Comparison of ENCODE assay signal across 18 cellular contexts in the genomic region with DNA sequence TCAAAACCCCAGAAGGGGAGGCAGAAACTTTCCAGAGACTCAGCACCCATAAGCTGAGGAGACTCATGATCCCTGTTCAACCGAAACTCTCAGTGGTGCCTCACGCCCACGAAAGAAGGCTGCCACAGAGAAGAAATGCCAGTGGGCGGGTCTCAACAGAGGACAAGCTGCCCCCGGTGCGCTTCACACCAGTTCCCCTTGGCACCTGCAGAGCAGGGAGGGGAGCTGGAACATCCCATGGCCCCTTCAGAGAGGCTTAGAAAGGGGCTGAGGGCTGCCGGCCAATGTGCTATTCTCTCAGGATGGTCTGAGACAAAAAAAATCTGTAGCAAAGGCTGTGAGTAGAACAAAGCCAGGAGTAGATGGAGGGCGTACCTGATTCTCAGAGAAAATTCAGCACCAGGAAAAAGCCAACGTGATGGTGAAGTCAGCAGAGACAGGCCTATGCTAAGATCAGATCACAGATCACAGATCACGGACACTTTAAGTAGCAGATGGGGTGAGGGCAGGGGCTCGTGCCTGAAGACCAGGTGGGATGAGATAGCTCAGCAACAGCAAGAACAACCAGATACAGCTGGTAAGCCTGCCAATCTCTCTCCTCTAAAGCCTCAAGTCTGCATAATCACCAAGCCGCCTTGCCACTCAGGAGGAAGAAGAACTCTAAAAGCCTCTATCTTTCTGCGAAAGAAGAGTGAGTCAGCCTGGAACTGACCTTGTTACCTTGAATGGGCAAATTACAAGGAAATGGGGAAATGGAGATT.
DNase-seq lines count a peak whose midpoint lies in the region; ATAC-seq and TF ChIP-seq lines count a peak whose summit lies in the region.
"Had no signal": no experiment of that assay in that cellular context is flagged by ENCODE, and none has a peak within 500 bp of the region (broad histone marks: within the 10 kb centered on the region; RNA-seq: fewer than 3 reads in every experiment).

No MANE protein-coding gene starts in this region.

- peak; percentile 70 for DNase-seq in NCI-H82 (lab: John Stamatoyannopoulos, UW)
- no peak for DNase-seq in NCI-H82 treated with DMSO at 0.1 percent for 48 hours (lab: John Stamatoyannopoulos, UW; ENCODE audit: unreplicated experiment)
- peak; percentile 74 for DNase-seq in MV-4-11 (lab: John Stamatoyannopoulos, UW)
- peak; percentile 73 for DNase-seq in WERI-Rb-1
- peak; percentile 6 for DNase-seq in mesendoderm
- DNase-seq in NCI-H446 (lab: John Stamatoyannopoulos, UW) = no peak
- no peak for DNase-seq in smooth muscle cell (lab: John Stamatoyannopoulos, UW; ENCODE audit: unreplicated experiment)
- DNase-seq: IMR-90; NCI-H1417; NCI-H187 treated with DMSO at 0.1 percent for 48 hours; NCI-H510A treated with DMSO at 0.1 percent for 48 hours; NK-92 treated with Interleukin-12 subunit alpha and Interleukin-12 subunit beta, amount 100 ng/mL, for 24 hours; OCI-M1; SJCRH30 had no signal

- no peaks in the 10 kb centered on the region for H3K79me2 ChIP-seq in mesendoderm (ENCODE audit: control insufficient read depth, insufficient read depth, low read length)
- no peaks in the 10 kb centered on the region for H3K79me2 ChIP-seq in smooth muscle cell (ENCODE audit: low read depth)

- H2BK15ac ChIP-seq in mesendoderm (replicated peaks; ENCODE audit: low read depth) = no peak overlapping the region

- no peak overlapping the region for H4K5ac ChIP-seq in mesendoderm (ENCODE audit: low read length)

- no peak overlapping the region for H2BK120ac ChIP-seq in mesendoderm (ENCODE audit: low read depth, low read length)

- H3K56ac ChIP-seq in mesendoderm (ENCODE audit: low read length) = no peak overlapping the region

- H3K36me3 ChIP-seq in WERI-Rb-1 = no peaks in the 10 kb centered on the region
- no peaks in the 10 kb centered on the region for H3K36me3 ChIP-seq in mesendoderm (ENCODE audit: control insufficient read depth, insufficient read depth, low read length)
- no peaks in the 10 kb centered on the region for H3K36me3 ChIP-seq in smooth muscle cell (ENCODE audit: low read depth)
- H3K36me3 ChIP-seq: HAP-1, SJCRH30 had no signal

- H3F3A ChIP-seq in smooth muscle cell (ENCODE audit: low read depth) = no peaks in the 10 kb centered on the region

- WGBS in mesendoderm (ENCODE audit: extremely low coverage, insufficient coverage, low lambda C conversion rate) = no CpG with 5 or more reads among the region's 13 CpGs
- 78% methylated on average over 13 of the region's 13 CpGs for WGBS in smooth muscle cell (ENCODE audit: low lambda C conversion rate)

- no peak overlapping the region for H2BK5ac ChIP-seq in mesendoderm (ENCODE audit: low read length)

- no peaks in the 10 kb centered on the region for H3K9me3 ChIP-seq in WERI-Rb-1 (ENCODE audit: severe bottlenecking)
- no peaks in the 10 kb centered on the region for H3K9me3 ChIP-seq in smooth muscle cell (replicated peaks; ENCODE audit: low read depth)
- H3K9me3 ChIP-seq: A549; BLaER1 treated with 17β-estradiol and CSF1 and Interleukin-3, amounts not matched to agents 10 nM and 100 nM; HAP-1; SJCRH30 had no signal

- 0 out of 2 replicates have a peak overlapping the region, but pooled peaks have one; percentile 21 for H3K27ac ChIP-seq in WERI-Rb-1
- H3K27ac ChIP-seq in mesendoderm (ENCODE audit: low read depth, low read length) = no peak overlapping the region
- no peak overlapping the region for H3K27ac ChIP-seq in smooth muscle cell (ENCODE audit: low read depth)
- H3K27ac ChIP-seq: A549; BLaER1 treated with 17β-estradiol and CSF1 and Interleukin-3, amounts not matched to agents 10 nM and 100 nM; SJCRH30 had no signal

- TF ChIP-seq CTCF in WERI-Rb-1 (IDR thresholded peaks at IDR 0.05; ENCODE audit: low read depth, low read length) = no peak
- no peak for TF ChIP-seq CTCF in smooth muscle cell (IDR thresholded peaks at IDR 0.05; ENCODE audit: borderline replicate concordance, insufficient read depth, poor library complexity, severe bottlenecking)

- no peak for ATAC-seq in GM21390 (IDR thresholded peaks at IDR 0.05; ENCODE audit: unreplicated experiment)
- ATAC-seq: A549 had no signal

- H3K23ac ChIP-seq in mesendoderm (ENCODE audit: low read length) = no peak overlapping the region

- H3K4me2 ChIP-seq in mesendoderm (ENCODE audit: low read length) = no peak overlapping the region
- H3K4me2 ChIP-seq in smooth muscle cell = no peak overlapping the region
- H3K4me2 ChIP-seq: A549 had no signal

- H2AK5ac ChIP-seq in mesendoderm (ENCODE audit: low read length) = no peak overlapping the region

- H4K20me1 ChIP-seq in smooth muscle cell (ENCODE audit: low read depth) = no peaks in the 10 kb centered on the region
- H4K20me1 ChIP-seq: BLaER1 treated with 17β-estradiol and CSF1 and Interleukin-3, amounts not matched to agents 10 nM and 100 nM had no signal

- H3K18ac ChIP-seq in mesendoderm (ENCODE audit: low read length) = no peak overlapping the region

- H2AFZ ChIP-seq in smooth muscle cell (ENCODE audit: low read depth) = no peak overlapping the region

- no peaks in the 10 kb centered on the region for H3K79me1 ChIP-seq in mesendoderm (ENCODE audit: low read length)

- H4K8ac ChIP-seq in mesendoderm (ENCODE audit: low read depth, low read length) = no peak overlapping the region

- no peak overlapping the region for H3K9ac ChIP-seq in mesendoderm (ENCODE audit: low read length)
- no peak overlapping the region for H3K9ac ChIP-seq in smooth muscle cell (ENCODE audit: low read depth)
- H3K9ac ChIP-seq: BLaER1 treated with 17β-estradiol and CSF1 and Interleukin-3, amounts not matched to agents 10 nM and 100 nM had no signal

- H3K4me3 ChIP-seq in WERI-Rb-1 (ENCODE audit: low read depth, low read length) (no peak overlapping the region), mesendoderm (ENCODE audit: low read length) (no peak overlapping the region), smooth muscle cell (no peak overlapping the region)
- H3K4me3 ChIP-seq: A549; BLaER1 treated with 17β-estradiol and CSF1 and Interleukin-3, amounts not matched to agents 10 nM and 100 nM; HAP-1; SJCRH30 had no signal

- no peak overlapping the region for H3K4ac ChIP-seq in mesendoderm (ENCODE audit: low read depth, low read length)

- H3K27me3 ChIP-seq in WERI-Rb-1 (ENCODE audit: insufficient read depth, low read depth, severe bottlenecking) = no peaks in the 10 kb centered on the region
- no peaks in the 10 kb centered on the region for H3K27me3 ChIP-seq in mesendoderm (ENCODE audit: insufficient read depth, low read length, poor library complexity)
- H3K27me3 ChIP-seq in smooth muscle cell (ENCODE audit: low read depth) = no peaks in the 10 kb centered on the region
- H3K27me3 ChIP-seq: BLaER1 treated with 17β-estradiol and CSF1 and Interleukin-3, amounts not matched to agents 10 nM and 100 nM; SJCRH30 had no signal

- H3K4me1 ChIP-seq in mesendoderm (ENCODE audit: control insufficient read depth, low read depth, low read length) (no peaks in the 10 kb centered on the region), smooth muscle cell (ENCODE audit: low read depth) (no peaks in the 10 kb centered on the region)
- H3K4me1 ChIP-seq: A549, HAP-1, SJCRH30 had no signal

Comparison
In these comparisons a context has a peak if more than half of its experiments do, and no peak if none do; other contexts are left out.
1. DNase-seq: peak in NCI-H82 (single experiment), MV-4-11 (single experiment), WERI-Rb-1 (single experiment) and mesendoderm (single experiment); none in NCI-H82 treated with DMSO at 0.1 percent for 48 hours (single experiment), NCI-H446 (0 of 2) and smooth muscle cell (single experiment).